In genomic region chr2:216626168-216626874, GRCh38 we compare ENCODE assay signal across 22 cellular contexts. TPM values are rescaled to one million over a fixed set of nuclear protein-coding genes. Genes with fewer than 3 reads are reported as not detected.
DNase-seq lines count a peak whose midpoint lies in the region; ATAC-seq and TF ChIP-seq lines count a peak whose summit lies in the region.
"Had no signal": no experiment of that assay in that cellular context is flagged by ENCODE, and none has a peak within 500 bp of the region (broad histone marks: within the 10 kb centered on the region; RNA-seq: fewer than 3 reads in every experiment).

No MANE protein-coding gene starts in this region.

- H2AFZ ChIP-seq in PC-9 (no peak overlapping the region), neural progenitor cell (replicated peaks) (no peak overlapping the region)

- H3F3A ChIP-seq in PC-9 (ENCODE audit: insufficient read depth, low read depth) (peaks cover 37% of the 10 kb centered on the region; the same call in 1 of the 2 replicates), neural progenitor cell (ENCODE audit: low read depth) (peaks cover 6% of the 10 kb centered on the region)

- H3K9me3 Mint-ChIP-seq in neural progenitor cell = peaks cover 2% of the 10 kb centered on the region
- peaks cover 6% of the 10 kb centered on the region for H3K9me3 Mint-ChIP-seq in glutamatergic neuron (ENCODE audit: unreplicated experiment)
- H3K9me3 Mint-ChIP-seq: CD8-positive, alpha-beta memory T cell had no signal

- H3K27ac Mint-ChIP-seq in neural progenitor cell (peak overlapping the region; percentile 15), glutamatergic neuron (ENCODE audit: unreplicated experiment) (no peak overlapping the region)
- H3K27ac Mint-ChIP-seq: CD14-positive monocyte; CD8-positive, alpha-beta memory T cell had no signal

- H3K9me2 ChIP-seq in PC-9 (ENCODE audit: insufficient read depth) = no peaks in the 10 kb centered on the region

- H3K79me2 ChIP-seq in PC-9 (ENCODE audit: low read depth) = no peaks in the 10 kb centered on the region
- no peaks in the 10 kb centered on the region for H3K79me2 ChIP-seq in neural progenitor cell (ENCODE audit: low read depth)

- H3K9me3 ChIP-seq in PC-9 (ENCODE audit: insufficient read depth, low read depth) (no peaks in the 10 kb centered on the region), neural progenitor cell (ENCODE audit: low read depth) (no peaks in the 10 kb centered on the region), lower lobe of right lung (no peaks in the 10 kb centered on the region)
- H3K9me3 ChIP-seq: A549, MG63 had no signal

- CTCF ChIA-PET in PC-9 (lab: Charles Lee) = no interaction called here

- H3K4me2 ChIP-seq in PC-9 (peak overlapping the region; percentile 69), neural progenitor cell (no peak overlapping the region)
- H3K4me2 ChIP-seq: A549 had no signal

- peaks cover 19% of the 10 kb centered on the region for H3K4me1 Mint-ChIP-seq in neural progenitor cell
- H3K4me1 Mint-ChIP-seq in glutamatergic neuron (ENCODE audit: low read depth, unreplicated experiment) = peaks cover 9% of the 10 kb centered on the region
- H3K4me1 Mint-ChIP-seq: CD14-positive monocyte; CD8-positive, alpha-beta memory T cell had no signal

- H3K4me3 ChIP-seq in PC-9 (peak overlapping the region; percentile 23), neural progenitor cell (no peak overlapping the region), lower lobe of right lung (no peak overlapping the region)
- H3K4me3 ChIP-seq: A549, K562, MG63 had no signal

- H3K4me3 Mint-ChIP-seq in neural progenitor cell = no peak overlapping the region
- no peak overlapping the region for H3K4me3 Mint-ChIP-seq in glutamatergic neuron (ENCODE audit: unreplicated experiment)
- H3K4me3 Mint-ChIP-seq: CD14-positive monocyte; CD8-positive, alpha-beta memory T cell had no signal

- H3K27me3 Mint-ChIP-seq in neural progenitor cell (ENCODE audit: insufficient read depth, low read depth) (peaks cover 4% of the 10 kb centered on the region), glutamatergic neuron (ENCODE audit: unreplicated experiment) (no peaks in the 10 kb centered on the region)

- H3K27ac ChIP-seq in PC-9 = peak overlapping the region; percentile 91
- no peak overlapping the region for H3K27ac ChIP-seq in neural progenitor cell
- no peak overlapping the region for H3K27ac ChIP-seq in lower lobe of right lung
- H3K27ac ChIP-seq: A549 had no signal

- DNase-seq in ELF-1 (ENCODE audit: low read depth, low spot score) (peak; percentile 80), PC-9 (peak; percentile 47 to 87), neural progenitor cell (ENCODE audit: low spot score) (no peak), lower lobe of right lung (no peak), glutamatergic neuron (no peak), NOMO-1 treated with DMSO at 0.1 percent for 48 hours (lab: John Stamatoyannopoulos, UW; ENCODE audit: unreplicated experiment) (no peak), pons (ENCODE audit: low spot score) (no peak)
- DNase-seq: CD8-positive, alpha-beta memory T cell; DND-41; MG63; NCI-H1105 treated with DMSO at 0.1 percent for 48 hours; NCI-H146; NCI-H2029; NCI-H446; NCI-H524 treated with DMSO at 0.1 percent for 48 hours; NCI-H774; Right ventricle myocardium superior; RPMI8226 had no signal

- BruUV-seq in PC-9 (replicated peaks; lab: Mats Ljungman, UMichigan) = no TSS peak

- TF ChIP-seq CTCF in PC-9 (conservative IDR thresholded peaks at IDR 0.05) (no peak), neural progenitor cell (IDR thresholded peaks at IDR 0.05) (no peak), lower lobe of right lung (IDR thresholded peaks at IDR 0.05) (no peak), glutamatergic neuron (IDR thresholded peaks at IDR 0.05; ENCODE audit: partially characterized antibody, unreplicated experiment) (no peak)

- H3K36me3 ChIP-seq in PC-9 (ENCODE audit: low read depth) (no peaks in the 10 kb centered on the region), neural progenitor cell (no peaks in the 10 kb centered on the region), lower lobe of right lung (no peaks in the 10 kb centered on the region)
- H3K36me3 ChIP-seq: MG63 had no signal

- H4K20me1 ChIP-seq in PC-9 (ENCODE audit: insufficient read depth) = no peaks in the 10 kb centered on the region
- no peaks in the 10 kb centered on the region for H4K20me1 ChIP-seq in neural progenitor cell (ENCODE audit: low read depth)

- intact Hi-C loops in PC-9 (cut with micrococcal nuclease; ENCODE audit: unreplicated experiment) = loop anchor here (2.0 kb wide), 1 partner anchor 44 kb away; no protein-coding TSS in a partner anchor
- intact Hi-C loops in lower lobe of right lung (cut with DNase I) = no loop called here

- no peak overlapping the region for H3K9ac ChIP-seq in neural progenitor cell

- ATAC-seq in lower lobe of right lung = no peak
- ATAC-seq: HepG2, K562 had no signal

- no peaks in the 10 kb centered on the region for H3K36me3 Mint-ChIP-seq in neural progenitor cell
- H3K36me3 Mint-ChIP-seq in glutamatergic neuron (ENCODE audit: unreplicated experiment) = peaks cover 3% of the 10 kb centered on the region
- H3K36me3 Mint-ChIP-seq: CD14-positive monocyte; CD8-positive, alpha-beta memory T cell had no signal

- H3K27me3 ChIP-seq in PC-9 (ENCODE audit: insufficient read depth, low read depth) = no peaks in the 10 kb centered on the region
- H3K27me3 ChIP-seq in neural progenitor cell = no peaks in the 10 kb centered on the region
- no peaks in the 10 kb centered on the region for H3K27me3 ChIP-seq in lower lobe of right lung (ENCODE audit: low read depth)
- H3K27me3 ChIP-seq: MG63 had no signal

- POLR2A ChIA-PET in PC-9 (lab: Charles Lee; ENCODE audit: unreplicated experiment) = no interaction called here

- H3K4me1 ChIP-seq in PC-9 (replicated peaks; ENCODE audit: insufficient read depth) (peaks cover 49% of the 10 kb centered on the region), neural progenitor cell (peaks cover 4% of the 10 kb centered on the region), lower lobe of right lung (no peaks in the 10 kb centered on the region)
- H3K4me1 ChIP-seq: A549 had no signal

RNA-seq across cellular contexts. Expression of gene IGFBP2, which starts 6.9 kb away (rescaled TPM):
- total RNA-seq in PC-9 (2021) = 106 and 133 TPM in 2 replicates
- total RNA-seq in neural progenitor cell (ENCODE audit: low replicate concordance) = 371 and 935 TPM in 2 replicates
- 37.7 TPM for total RNA-seq in lower lobe of right lung
- 208 TPM for total RNA-seq in glutamatergic neuron (ENCODE audit: unreplicated experiment)

Comparison
In these comparisons a context has a peak if more than half of its experiments do, and no peak if none do; other contexts are left out.
1. DNase-seq: peak in ELF-1 (single experiment) and PC-9 (2 of 2); none in neural progenitor cell (single experiment), lower lobe of right lung (single experiment), glutamatergic neuron (single experiment), NOMO-1 treated with DMSO at 0.1 percent for 48 hours (single experiment) and pons (single experiment).